In genomic region chr16:56614549-56614991, GRCh38 we compare ENCODE assay signal across 14 cellular contexts. TPM values are rescaled to one million over a fixed set of nuclear protein-coding genes. Genes with fewer than 3 reads are reported as not detected.
DNase-seq lines count a peak whose midpoint lies in the region; TF ChIP-seq lines count a peak whose summit lies in the region.
"Had no signal": no experiment of that assay in that cellular context is flagged by ENCODE, and none has a peak within 500 bp of the region (broad histone marks: within the 10 kb centered on the region; RNA-seq: fewer than 3 reads in every experiment).

No MANE protein-coding gene starts in this region.

- H3K27me3 Mint-ChIP-seq in endothelial cell (ENCODE audit: unreplicated experiment): peaks cover 16% of the 10 kb centered on the region

- TF ChIP-seq CTCF in epithelial cell of esophagus (IDR thresholded peaks at IDR 0.05; ENCODE audit: insufficient read depth, low read depth, low read length, missing control alignments) (no peak), endothelial cell (IDR thresholded peaks at IDR 0.05; ENCODE audit: unreplicated experiment) (no peak), coronary artery (IDR thresholded peaks at IDR 0.05) (no peak)

- peaks cover 11% of the 10 kb centered on the region for H3K4me1 Mint-ChIP-seq in endothelial cell (ENCODE audit: unreplicated experiment)

- no peak overlapping the region for H3K4me3 Mint-ChIP-seq in endothelial cell (ENCODE audit: unreplicated experiment)

- no peak overlapping the region for H3K27ac ChIP-seq in coronary artery
- H3K27ac ChIP-seq: C4-2B had no signal

- peaks cover 5% of the 10 kb centered on the region for H3K36me3 Mint-ChIP-seq in endothelial cell (ENCODE audit: low read depth, unreplicated experiment)

- peak; percentile 58 for DNase-seq in stimulated activated CD4-positive, alpha-beta T cell treated with anti-CD3 and anti-CD28 coated beads, Interleukin-15, amount 100 ng/mL, for 24 hours
- DNase-seq in stimulated activated CD4-positive, alpha-beta T cell treated with anti-CD3 and anti-CD28 coated beads, Interleukin-2, amount 100 ng/mL, for 24 hours: no peak
- DNase-seq in RPMI7951 (ENCODE audit: low read depth) (peak; percentile 76), epithelial cell of esophagus (ENCODE audit: low read depth) (peak; percentile 80), endothelial cell (ENCODE audit: low spot score) (no peak), coronary artery (ENCODE audit: low spot score) (no peak), MV-4-11 (lab: John Stamatoyannopoulos, UW) (no peak), RPMI8226 (no peak)
- DNase-seq: glutamatergic neuron, NCI-H1417 treated with DMSO at 0.1 percent for 48 hours, nucleus accumbens, substantia nigra had no signal

- no peak overlapping the region for H3K27ac Mint-ChIP-seq in endothelial cell (ENCODE audit: unreplicated experiment)

- H3K4me3 ChIP-seq in epithelial cell of esophagus (ENCODE audit: low read length) (no peak overlapping the region), coronary artery (no peak overlapping the region)
- H3K4me3 ChIP-seq: lung had no signal

- no peaks in the 10 kb centered on the region for H3K9me3 Mint-ChIP-seq in endothelial cell (ENCODE audit: unreplicated experiment)

RNA-seq across cellular contexts. Expression of gene MT2A, which starts 6.2 kb away (rescaled TPM):
- total RNA-seq in RPMI7951 (2014; rRNA removed; shearing (Covaris generic)): 715 and 768 TPM in 2 replicates
- 2.4 TPM for total RNA-seq in endothelial cell (ENCODE audit: unreplicated experiment)

RNA-seq across cellular contexts. Expression of gene MT1E, which starts 11.0 kb away (rescaled TPM):
- 604 and 676 TPM in 2 replicates for total RNA-seq in RPMI7951 (2014; rRNA removed; shearing (Covaris generic))
- total RNA-seq in endothelial cell (ENCODE audit: unreplicated experiment): not detected

RNA-seq across cellular contexts. Expression of gene MT1M, which starts 17.9 kb away (rescaled TPM):
- total RNA-seq in RPMI7951 (2014; rRNA removed; shearing (Covaris generic)): 2.3 and 4.5 TPM in 2 replicates
- not detected for total RNA-seq in endothelial cell (ENCODE audit: unreplicated experiment)

RNA-seq across cellular contexts. Expression of gene MT1A, which starts 23.9 kb away (rescaled TPM):
- 1.1 and 3.4 TPM in 2 replicates for total RNA-seq in RPMI7951 (2014; rRNA removed; shearing (Covaris generic))
- not detected for total RNA-seq in endothelial cell (ENCODE audit: unreplicated experiment)

RNA-seq across cellular contexts. Expression of gene MT3, which starts 25.2 kb away (rescaled TPM):
- total RNA-seq in RPMI7951 (2014; rRNA removed; shearing (Covaris generic)): not detected in 2 replicates
- total RNA-seq in endothelial cell (ENCODE audit: unreplicated experiment): not detected
- total RNA-seq: lung had no signal

Comparison
In these comparisons a context has a peak if more than half of its experiments do, and no peak if none do; other contexts are left out.
1. DNase-seq: peak in stimulated activated CD4-positive, alpha-beta T cell treated with anti-CD3 and anti-CD28 coated beads, Interleukin-15, amount 100 ng/mL, for 24 hours (single experiment), RPMI7951 (single experiment) and epithelial cell of esophagus (single experiment); none in stimulated activated CD4-positive, alpha-beta T cell treated with anti-CD3 and anti-CD28 coated beads, Interleukin-2, amount 100 ng/mL, for 24 hours (0 of 2), endothelial cell (single experiment), coronary artery (single experiment), MV-4-11 (single experiment) and RPMI8226 (single experiment).
2. RNA of gene MT2A, which starts 6.2 kb away (total RNA-seq): 715 to 768 TPM in RPMI7951; 2.4 TPM in endothelial cell (single experiment); every median in the first group is over 100 times any median in the second.
3. RNA of gene MT1E, which starts 11.0 kb away (total RNA-seq): 604 to 676 TPM in RPMI7951; not detected in endothelial cell (single experiment); every median in the first group is over 100 times any median in the second.